Comparison of ENCODE assay signal across 8 cellular contexts in genomic region chr16:695355-696089, GRCh38. TPM values are rescaled to one million over a fixed set of nuclear protein-coding genes. Genes with fewer than 3 reads are reported as not detected.
A peak's percentile ranks its signal among the peaks of the same experiment; 100 is the strongest.
DNase-seq lines count a peak whose midpoint lies in the region; ATAC-seq, FAIRE-seq and TF ChIP-seq lines count a peak whose summit lies in the region.

No MANE protein-coding gene starts in this region.

- DNase-seq in Caki2 (ENCODE audit: low read depth) (peak; percentile 99), NAMALWA (ENCODE audit: low spot score) (peak; percentile 66), retina (peak; percentile 79), DMS 273 (lab: John Stamatoyannopoulos, UW; ENCODE audit: unreplicated experiment) (no peak), dedifferentiated amniotic fluid mesenchymal stem cell (ENCODE audit: extremely low spot score) (no peak), H54 (ENCODE audit: insufficient read length, low spot score) (no peak)
- peak; percentile 53 for DNase-seq in effector CD4-positive, alpha-beta T cell

- ATAC-seq in activated CD4-positive, CD25-positive, alpha-beta regulatory T cell treated with anti-CD3 and anti-CD28 coated beads, Interleukin-2, amount 50 U/mL, for 24 hours: peak; percentile 82 to 85

- FAIRE-seq in H54 (lab: Jason Lieb, UNC): no peak

- in situ Hi-C loops in Caki2 (cut with HindIII; ENCODE audit: low pct_unique_long_range_greater_than_20kb, low sequenced_read_pairs): no loop called here

- no peak for TF ChIP-seq POLR2A in H54 (IDR thresholded peaks at IDR 0.05; ENCODE audit: low read depth, low read length)

RNA-seq across cellular contexts. Expression of gene WDR24, which starts 5.3 kb away (rescaled TPM):
- total RNA-seq in Caki2 (2014; rRNA removed; shearing (Covaris generic); ENCODE audit: low replicate concordance): 24.6 and 30.1 TPM in 2 replicates

RNA-seq across cellular contexts. Expression of gene FBXL16, which starts 10.1 kb away (rescaled TPM):
- 25.7 and 26.3 TPM in 2 replicates for total RNA-seq in Caki2 (2014; rRNA removed; shearing (Covaris generic); ENCODE audit: low replicate concordance)

RNA-seq across cellular contexts. Expression of gene JMJD8, which starts 11.4 kb away (rescaled TPM):
- 116 and 147 TPM in 2 replicates for total RNA-seq in Caki2 (2014; rRNA removed; shearing (Covaris generic); ENCODE audit: low replicate concordance)

RNA-seq across cellular contexts. Expression of gene STUB1, which starts 15.3 kb away (rescaled TPM):
- total RNA-seq in Caki2 (2014; rRNA removed; shearing (Covaris generic); ENCODE audit: low replicate concordance): 453 and 482 TPM in 2 replicates

RNA-seq across cellular contexts. Expression of gene METRN, which starts 19.4 kb away (rescaled TPM):
- total RNA-seq in Caki2 (2014; rRNA removed; shearing (Covaris generic); ENCODE audit: low replicate concordance): 1,206 and 1,492 TPM in 2 replicates

Comparison
In these comparisons a context has a peak if more than half of its experiments do, and no peak if none do; other contexts are left out.
1. DNase-seq: peak in Caki2 (single experiment), NAMALWA (single experiment), effector CD4-positive, alpha-beta T cell (single experiment) and retina (single experiment); none in DMS 273 (single experiment), dedifferentiated amniotic fluid mesenchymal stem cell (single experiment) and H54 (single experiment).